20 cellular contexts compared by ENCODE assay signal in the genomic region with DNA sequence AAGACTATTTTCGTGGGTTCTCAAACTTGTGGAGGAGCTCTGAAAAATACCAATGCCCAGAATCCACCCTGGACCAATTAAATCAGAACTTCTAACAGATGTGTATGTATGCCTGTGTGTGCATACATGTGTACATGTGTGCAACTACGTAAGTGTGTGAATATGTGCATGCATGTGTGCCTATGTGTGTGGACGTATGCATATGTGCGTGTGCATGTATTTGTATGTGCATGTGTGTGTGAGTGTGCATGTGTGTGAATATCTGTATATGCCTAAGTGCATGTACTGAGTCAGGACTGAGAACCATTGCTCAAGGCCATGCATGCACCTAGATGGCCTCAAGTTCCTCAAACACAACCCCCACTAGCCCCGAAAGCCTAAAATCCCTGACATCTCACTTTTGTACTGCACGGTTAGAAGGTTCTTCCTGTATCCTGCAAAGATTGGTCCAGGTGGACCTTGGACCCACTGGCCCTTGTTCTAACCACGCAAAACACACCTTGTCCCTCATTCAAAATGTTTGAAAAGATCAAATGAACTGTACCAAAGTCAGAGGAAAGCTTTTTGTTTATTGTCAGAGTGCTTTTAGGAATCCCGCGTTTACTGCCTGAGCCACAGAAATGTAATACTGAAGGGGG. TPM values are rescaled to one million over a fixed set of nuclear protein-coding genes. Genes with fewer than 3 reads are reported as not detected.
A peak's percentile ranks its signal among the peaks of the same experiment; 100 is the strongest.
DNase-seq lines count a peak whose midpoint lies in the region; ATAC-seq and TF ChIP-seq lines count a peak whose summit lies in the region.
"Had no signal": no experiment of that assay in that cellular context is flagged by ENCODE, and none has a peak within 500 bp of the region (broad histone marks: within the 10 kb centered on the region; RNA-seq: fewer than 3 reads in every experiment).

No MANE protein-coding gene starts in this region.

- no peak overlapping the region for H2AFZ ChIP-seq in osteoblast (ENCODE audit: low read length)

- DNase-seq in cardiac muscle cell (ENCODE audit: low read depth in 1 of 2, low spot score in 1 of 2) (no peak), Right ventricle myocardium inferior (ENCODE audit: missing footprints) (no peak), esophagus muscularis mucosa (ENCODE audit: extremely low spot score) (no peak), osteoblast (ENCODE audit: insufficient read length, low spot score, missing footprints) (no peak), NCI-H2227 treated with DMSO at 0.1 percent for 48 hours (lab: John Stamatoyannopoulos, UW) (no peak), RPMI8226 (no peak)
- no peak for DNase-seq in activated effector memory CD4-positive, alpha-beta T cell treated with Interleukin-2 at 50 U/mL for 16 hours
- DNase-seq in stimulated activated naive CD8-positive, alpha-beta T cell treated with anti-CD3 and anti-CD28 coated beads, Interleukin-15, Interleukin-2, amounts not matched to agents 100 U/mL and 50 U/mL, for 24 hours, result no peak
- DNase-seq: activated CD4-positive, alpha-beta T cell treated with anti-CD3 and anti-CD28 coated beads, Interleukin-2, amount 10 ng/mL, durations not matched to agents 7 days and 5 days; activated CD8-positive, alpha-beta memory T cell treated with anti-CD3 and anti-CD28 coated beads, Interleukin-2, amount 50 U/mL, for 4 hours; activated effector memory CD4-positive, alpha-beta T cell treated with anti-CD3 and anti-CD28 coated beads, Interleukin-2, amount 50 U/mL, for 16 hours; Calu3; EL; hippocampal formation; NCI-H1417 treated with DMSO at 0.1 percent for 48 hours; Right ventricle myocardium superior; T-helper 1 cell had no signal

- ATAC-seq in Right ventricle myocardium inferior, result no peak
- ATAC-seq in stimulated activated naive CD8-positive, alpha-beta T cell treated with anti-CD3 and anti-CD28 coated beads, Interleukin-15, Interleukin-2, amounts not matched to agents 100 U/mL and 50 U/mL, for 24 hours, result no peak
- ATAC-seq: stimulated activated effector memory CD8-positive, alpha-beta T cell treated with anti-CD3 and anti-CD28 coated beads, Interleukin-12 subunit alpha, Interleukin-12 subunit beta, amount 100 ng/mL, for 72 hours had no signal

- intact Hi-C loops in Right ventricle myocardium inferior (cut with DNase I), result loop anchor here (5.0 kb wide), 1 partner anchor 40 kb away; a partner anchor contains a TSS
- intact Hi-C loops in esophagus muscularis mucosa (cut with DNase I), result no loop called here

- no peak for TF ChIP-seq EP300 in esophagus muscularis mucosa (IDR thresholded peaks at IDR 0.05)

- no peaks in the 10 kb centered on the region for H3K36me3 ChIP-seq in cardiac muscle cell
- H3K36me3 ChIP-seq in esophagus muscularis mucosa, result no peaks in the 10 kb centered on the region
- H3K36me3 ChIP-seq in osteoblast (ENCODE audit: insufficient read depth, low read length), result peaks cover 13% of the 10 kb centered on the region
- H3K36me3 ChIP-seq: breast epithelium had no signal

- H4K20me1 ChIP-seq in osteoblast (ENCODE audit: insufficient read depth, low read length), result peaks cover 68% of the 10 kb centered on the region

- H3K4me3 ChIP-seq in cardiac muscle cell (no peak overlapping the region), esophagus muscularis mucosa (no peak overlapping the region), osteoblast (ENCODE audit: insufficient read depth, low read length) (no peak overlapping the region)
- H3K4me3 ChIP-seq: A549, breast epithelium had no signal

- peaks cover 3% of the 10 kb centered on the region for H3K4me1 ChIP-seq in cardiac muscle cell (ENCODE audit: low read depth)
- peaks cover 54 to 72% (median 64%) of the 10 kb centered on the region in 4 donors for H3K4me1 ChIP-seq in esophagus muscularis mucosa
- peaks cover 15% of the 10 kb centered on the region for H3K4me1 ChIP-seq in osteoblast (ENCODE audit: insufficient read depth, low read length)
- H3K4me1 ChIP-seq: breast epithelium had no signal

- no peaks in the 10 kb centered on the region for H3K27me3 ChIP-seq in cardiac muscle cell
- H3K27me3 ChIP-seq in esophagus muscularis mucosa, result no peaks in the 10 kb centered on the region
- no peaks in the 10 kb centered on the region for H3K27me3 ChIP-seq in osteoblast (ENCODE audit: insufficient read depth, low read length)
- H3K27me3 ChIP-seq: breast epithelium had no signal

- H3K9me3 ChIP-seq in cardiac muscle cell (ENCODE audit: low read depth), result no peaks in the 10 kb centered on the region
- H3K9me3 ChIP-seq in esophagus muscularis mucosa, result no peaks in the 10 kb centered on the region
- H3K9me3 ChIP-seq in osteoblast (ENCODE audit: low read depth, low read length), result no peaks in the 10 kb centered on the region
- H3K9me3 ChIP-seq: A549, breast epithelium had no signal

- H3K27ac ChIP-seq in cardiac muscle cell (peak overlapping the region; percentile 4), esophagus muscularis mucosa (replicated peaks in 1 of 4) (peak overlapping the region; percentile 66 to 81 (median 80)), osteoblast (ENCODE audit: low read depth, low read length) (peak overlapping the region; percentile 2)
- H3K27ac ChIP-seq: A549, breast epithelium had no signal

- no peak overlapping the region for H3K4me2 ChIP-seq in osteoblast (ENCODE audit: insufficient read depth, low read length)
- H3K4me2 ChIP-seq: A549 had no signal

- peaks cover 91% of the 10 kb centered on the region for H3K79me2 ChIP-seq in osteoblast (ENCODE audit: insufficient read depth, low read length)

- 68% methylated on average over 9 of the region's 9 CpGs for WGBS in esophagus muscularis mucosa

- TF ChIP-seq CTCF in cardiac muscle cell (IDR thresholded peaks at IDR 0.05; ENCODE audit: low read depth, low read length), result no peak
- TF ChIP-seq CTCF in esophagus muscularis mucosa (IDR thresholded peaks at IDR 0.05), result no peak
- TF ChIP-seq CTCF in osteoblast (IDR thresholded peaks at IDR 0.05; ENCODE audit: extremely low read depth, low read depth, low read length), result no peak

- TF ChIP-seq POLR2A in esophagus muscularis mucosa (IDR thresholded peaks at IDR 0.05; ENCODE audit: low read depth), result no peak

RNA-seq across cellular contexts. Expression of a gene that starts 39.2 kb away (rescaled TPM):
- total RNA-seq in cardiac muscle cell, result 8.9 and 14.7 TPM in 2 replicates
- polyA plus RNA-seq in cardiac muscle cell, result 4.0 and 4.7 TPM in 2 replicates
- total RNA-seq in Right ventricle myocardium inferior, result 23.7 TPM
- total RNA-seq in esophagus muscularis mucosa, result 10 to 100 TPM; 49.8 to 93.8 (median 77.0) TPM
- total RNA-seq in osteoblast, result 22.1 and 24.2 TPM in 2 replicates

Comparison
In these comparisons a context has a peak if more than half of its experiments do, and no peak if none do; other contexts are left out.
1. H3K27ac ChIP-seq: peak in every context shown above with its lines; median percentile 80 in esophagus muscularis mucosa; 4 in cardiac muscle cell; 2 in osteoblast.